11 cellular contexts compared by ENCODE assay signal in the genomic region with DNA sequence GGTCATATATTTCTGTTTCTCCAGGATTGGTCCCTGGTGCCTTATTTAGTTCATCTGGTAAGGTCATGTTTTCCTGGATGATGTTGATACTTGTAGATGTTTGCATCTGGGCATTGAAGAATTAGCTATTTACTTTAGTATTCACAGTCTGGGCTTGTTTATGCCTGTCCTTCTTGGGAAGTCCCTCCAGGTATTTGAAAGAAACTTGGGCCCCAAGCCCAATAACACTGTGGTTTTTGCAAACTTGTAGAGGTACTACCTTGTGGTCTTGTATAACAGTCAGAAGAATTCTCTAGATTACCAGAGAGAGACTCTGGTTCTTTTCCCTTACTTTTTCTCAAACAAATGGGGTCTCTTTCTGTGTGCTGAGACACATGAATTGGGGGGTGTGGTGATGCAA.
DNase-seq lines count a peak whose midpoint lies in the region; ATAC-seq and TF ChIP-seq lines count a peak whose summit lies in the region.
"Had no signal": no experiment of that assay in that cellular context is flagged by ENCODE, and none has a peak within 500 bp of the region (broad histone marks: within the 10 kb centered on the region; RNA-seq: fewer than 3 reads in every experiment).

No MANE protein-coding gene starts in this region.

- no peak overlapping the region for H3K4me3 ChIP-seq in epithelial cell of esophagus (ENCODE audit: low read length)
- H3K4me3 ChIP-seq: vagina had no signal

- DNase-seq in epithelial cell of esophagus (ENCODE audit: low read depth): peak; percentile 95
- DNase-seq in substantia nigra (lab: John Stamatoyannopoulos, UW): no peak
- DNase-seq in effector CD4-positive, alpha-beta T cell: no peak
- no peak for DNase-seq in posterior vena cava (ENCODE audit: low spot score)
- DNase-seq in hepatic stellate cell (ENCODE audit: low spot score): no peak
- DNase-seq: activated T-cell treated with anti-CD3 and anti-CD28 coated beads, Interleukin-2, amount 50 U/mL, for 4 hours; stimulated activated CD4-positive, alpha-beta T cell treated with anti-CD3 and anti-CD28 coated beads, Interleukin-4, amount 100 ng/mL, for 1 hour had no signal

- peak; percentile 82 for ATAC-seq in GM18861 (IDR thresholded peaks at IDR 0.05; ENCODE audit: unreplicated experiment)
- peak; percentile 78 for ATAC-seq in GM21526 (IDR thresholded peaks at IDR 0.05; ENCODE audit: low FRiP score, unreplicated experiment)
- peak; percentile 60 for ATAC-seq in HG03175 (IDR thresholded peaks at IDR 0.05; ENCODE audit: unreplicated experiment)

- no peak overlapping the region for H3K27ac ChIP-seq in substantia nigra (ENCODE audit: low read depth, low read length, poor library complexity, severe bottlenecking)
- H3K27ac ChIP-seq: vagina had no signal

- TF ChIP-seq CTCF in epithelial cell of esophagus (IDR thresholded peaks at IDR 0.05; ENCODE audit: insufficient read depth, low read depth, low read length, missing control alignments): no peak

- intact Hi-C loops in posterior vena cava (cut with DNase I): no loop called here
